8 cellular contexts compared by ENCODE assay signal in the genomic region with DNA sequence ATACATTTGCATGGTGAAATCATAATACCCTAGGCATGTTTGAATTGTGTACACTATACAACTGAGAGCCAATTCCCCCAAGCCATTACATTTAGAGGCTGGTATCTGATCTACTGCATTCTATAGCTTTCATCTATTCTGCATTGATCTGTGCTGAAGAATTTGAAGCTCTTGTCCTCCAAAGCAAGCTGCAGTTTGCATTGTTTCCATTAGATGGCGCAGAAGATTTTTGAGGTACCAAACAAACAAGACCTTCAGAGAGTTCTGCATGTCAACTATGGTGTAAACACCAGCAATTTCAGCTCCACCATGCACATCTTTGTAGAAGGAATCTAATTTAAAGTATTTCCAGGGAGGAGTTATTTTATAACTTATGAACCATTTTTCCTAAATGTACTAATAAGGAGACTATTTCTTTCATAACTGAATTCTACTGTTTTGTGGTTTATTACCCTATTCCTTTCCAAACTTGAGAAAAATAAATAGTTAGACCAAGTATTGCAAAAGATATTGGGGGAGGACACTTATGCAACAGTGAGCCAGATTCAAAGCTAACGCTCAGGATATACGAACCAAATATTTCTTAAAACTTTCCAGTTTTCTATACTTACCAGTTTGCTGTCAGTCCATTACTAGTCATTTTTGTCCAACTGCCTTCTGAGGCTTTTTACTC.
DNase-seq lines count a peak whose midpoint lies in the region; ATAC-seq and TF ChIP-seq lines count a peak whose summit lies in the region.

No MANE protein-coding gene starts in this region.

- no peak overlapping the region for H3K27ac Mint-ChIP-seq in osteocyte (ENCODE audit: unreplicated experiment)

- DNase-seq in DMS53 treated with DMSO at 0.1 percent for 48 hours (lab: John Stamatoyannopoulos, UW; ENCODE audit: unreplicated experiment) (peak; percentile 1), NOMO-1 treated with DMSO at 0.1 percent for 48 hours (lab: John Stamatoyannopoulos, UW; ENCODE audit: unreplicated experiment) (peak; percentile 35), activated T-helper 1 cell treated with Interleukin-2 at 50 U/mL for 16 hours (ENCODE audit: low read depth) (peak; percentile 8), foreskin melanocyte (peak; percentile 68), osteocyte (ENCODE audit: extremely low spot score, unreplicated experiment) (no peak), OCI-M2 (lab: John Stamatoyannopoulos, UW; ENCODE audit: unreplicated experiment) (no peak)

- no peaks in the 10 kb centered on the region for H3K9me3 Mint-ChIP-seq in osteocyte (ENCODE audit: unreplicated experiment)

- ATAC-seq in GM19463 (IDR thresholded peaks at IDR 0.05; ENCODE audit: unreplicated experiment) (peak; percentile 85), HG03571 (IDR thresholded peaks at IDR 0.05; ENCODE audit: unreplicated experiment) (peak; percentile 81)

- no peaks in the 10 kb centered on the region for H3K36me3 Mint-ChIP-seq in osteocyte (ENCODE audit: unreplicated experiment)

- no peak overlapping the region for H3K4me3 Mint-ChIP-seq in osteocyte (ENCODE audit: unreplicated experiment)

- no peaks in the 10 kb centered on the region for H3K4me1 Mint-ChIP-seq in osteocyte (ENCODE audit: unreplicated experiment)

- TF ChIP-seq CTCF in osteocyte (IDR thresholded peaks at IDR 0.05) = peak; percentile 89

- H3K27me3 Mint-ChIP-seq in osteocyte (ENCODE audit: unreplicated experiment) = peaks cover 6% of the 10 kb centered on the region

Comparison
In these comparisons a context has a peak if more than half of its experiments do, and no peak if none do; other contexts are left out.
1. DNase-seq: peak in DMS53 treated with DMSO at 0.1 percent for 48 hours (single experiment), NOMO-1 treated with DMSO at 0.1 percent for 48 hours (single experiment), activated T-helper 1 cell treated with Interleukin-2 at 50 U/mL for 16 hours (single experiment) and foreskin melanocyte (single experiment); none in osteocyte (single experiment) and OCI-M2 (single experiment).